1 cellular context compared by ENCODE assay signal in the genomic region with DNA sequence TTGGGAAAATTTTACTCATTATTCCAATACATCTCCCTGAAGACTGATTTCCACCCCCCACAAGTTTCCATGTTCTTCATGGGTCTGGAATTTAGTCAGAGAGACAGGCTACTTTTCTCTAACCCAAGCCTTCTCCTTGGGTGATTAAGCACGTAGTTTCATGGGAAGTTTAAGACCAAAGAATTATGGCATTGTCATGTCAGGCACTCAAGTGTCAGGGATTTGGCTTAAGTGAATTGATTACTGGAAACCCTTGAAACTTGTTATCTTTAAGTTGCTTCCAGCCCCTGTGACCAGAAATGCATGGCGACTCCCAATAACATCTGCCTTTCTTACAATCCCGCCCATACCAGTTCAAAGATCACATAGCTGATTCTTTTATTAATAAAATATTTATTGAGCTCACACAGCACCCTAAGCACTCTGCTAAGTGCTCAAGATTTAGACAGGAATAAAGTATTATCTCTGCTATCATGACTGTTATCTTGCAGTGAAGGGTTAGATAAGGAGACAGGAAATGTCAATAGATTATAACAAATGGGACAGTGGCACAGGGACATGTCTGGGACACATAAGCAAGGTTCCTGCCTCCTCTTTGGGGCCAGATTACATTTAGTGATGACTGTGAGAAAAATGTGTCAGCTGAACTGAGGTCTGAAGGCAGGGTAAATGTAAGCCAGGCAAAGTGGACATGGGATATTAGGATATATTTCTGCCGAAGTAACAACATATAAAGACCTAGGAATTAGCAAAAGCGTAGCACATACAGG.
TF ChIP-seq lines count a peak whose summit lies in the region.

No MANE protein-coding gene starts in this region.

TF ChIP-seq in IMR-90, 13 proteins besides CTCF, POLR2A, EP300 and RAD21:
- no peak for TF ChIP-seq CEBPB (IDR thresholded peaks at IDR 0.05; ENCODE audit: low read depth, low read length)
- no peak for TF ChIP-seq NFE2L2 (IDR thresholded peaks at IDR 0.05; ENCODE audit: low read depth, low read length)
- TF ChIP-seq RFX5 (IDR thresholded peaks at IDR 0.05; ENCODE audit: low read depth, low read length): no peak
- no peak for TF ChIP-seq CHD1 (IDR thresholded peaks at IDR 0.05; ENCODE audit: low read depth, low read length)
- TF ChIP-seq, protein P1, sequence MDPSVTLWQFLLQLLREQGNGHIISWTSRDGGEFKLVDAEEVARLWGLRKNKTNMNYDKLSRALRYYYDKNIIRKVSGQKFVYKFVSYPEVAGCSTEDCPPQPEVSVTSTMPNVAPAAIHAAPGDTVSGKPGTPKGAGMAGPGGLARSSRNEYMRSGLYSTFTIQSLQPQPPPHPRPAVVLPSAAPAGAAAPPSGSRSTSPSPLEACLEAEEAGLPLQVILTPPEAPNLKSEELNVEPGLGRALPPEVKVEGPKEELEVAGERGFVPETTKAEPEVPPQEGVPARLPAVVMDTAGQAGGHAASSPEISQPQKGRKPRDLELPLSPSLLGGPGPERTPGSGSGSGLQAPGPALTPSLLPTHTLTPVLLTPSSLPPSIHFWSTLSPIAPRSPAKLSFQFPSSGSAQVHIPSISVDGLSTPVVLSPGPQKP (IDR thresholded peaks at IDR 0.05; ENCODE audit: borderline replicate concordance, low read depth, low read length): no peak
- TF ChIP-seq MAZ (IDR thresholded peaks at IDR 0.05; ENCODE audit: borderline replicate concordance, low read depth, low read length): no peak
- TF ChIP-seq MAFK (IDR thresholded peaks at IDR 0.05; ENCODE audit: low read depth, low read length): no peak
